ENCODE assay signal across 22 cellular contexts in genomic region chr2:225725726-225726125, GRCh38.
DNase-seq lines count a peak whose midpoint lies in the region; ATAC-seq, FAIRE-seq and TF ChIP-seq lines count a peak whose summit lies in the region.
"Had no signal": no experiment of that assay in that cellular context is flagged by ENCODE, and none has a peak within 500 bp of the region (broad histone marks: within the 10 kb centered on the region; RNA-seq: fewer than 3 reads in every experiment).

No MANE protein-coding gene starts in this region.

- FAIRE-seq in astrocyte (lab: Jason Lieb, UNC) = no peak
- FAIRE-seq: GM12878, H1 had no signal

- H2AFZ ChIP-seq in astrocyte (ENCODE audit: low read depth, low read length) = no peak overlapping the region

- H3K4me1 ChIP-seq in astrocyte (ENCODE audit: insufficient read depth, low read length) = no peaks in the 10 kb centered on the region
- no peaks in the 10 kb centered on the region for H3K4me1 ChIP-seq in uterus
- H3K4me1 ChIP-seq: BLaER1, Caco-2 had no signal

- no peak for TF ChIP-seq POLR2A in uterus (IDR thresholded peaks at IDR 0.05)

- peak; percentile 37 for DNase-seq in NCI-H1105 treated with DMSO at 0.1 percent for 48 hours (lab: John Stamatoyannopoulos, UW)
- DNase-seq in NCI-H345 treated with DMSO at 0.1 percent for 48 hours (lab: John Stamatoyannopoulos, UW; ENCODE audit: unreplicated experiment) = peak; percentile 29
- DNase-seq in astrocyte (ENCODE audit: low read depth) = peak; percentile 66
- peak; percentile 21 to 53 for DNase-seq in uterus
- DNase-seq in stimulated activated CD4-positive, alpha-beta T cell treated with anti-CD3 and anti-CD28 coated beads, Interleukin-12 subunit alpha, Interleukin-12 subunit beta, amount 100 ng/mL, for 4 hours = no peak
- no peak for DNase-seq in mesenteric fat pad (ENCODE audit: low spot score)
- DNase-seq: Caco-2; CD4-positive, alpha-beta memory T cell; DMS 273 treated with DMSO at 0.1 percent for 48 hours; DMS79 treated with DMSO at 0.1 percent for 48 hours; KBM-7; NCI-H1694 treated with DMSO at 0.1 percent for 48 hours; NCI-H2107; NCI-H2227 treated with DMSO at 0.1 percent for 48 hours; NCI-H524; NCI-H82; OCI-M1; Right ventricle myocardium superior had no signal

- H3K4me1 Mint-ChIP-seq in astrocyte (ENCODE audit: low read depth, unreplicated experiment) = no peaks in the 10 kb centered on the region
- H3K4me1 Mint-ChIP-seq: CD4-positive, alpha-beta memory T cell had no signal

- intact Hi-C loops in uterus (cut with DNase I; ENCODE audit: low total_unique reads) = no loop called here

- H3K9ac ChIP-seq in astrocyte (ENCODE audit: low read length) = no peak overlapping the region
- H3K9ac ChIP-seq: BLaER1 had no signal

- H3K9me3 ChIP-seq in astrocyte (ENCODE audit: insufficient read depth, low read depth, low read length) = no peaks in the 10 kb centered on the region
- H3K9me3 ChIP-seq in uterus = no peaks in the 10 kb centered on the region
- H3K9me3 ChIP-seq: BLaER1, Caco-2 had no signal

- H3K27me3 Mint-ChIP-seq in astrocyte (ENCODE audit: low read depth, unreplicated experiment) = no peaks in the 10 kb centered on the region

- H3K4me3 ChIP-seq in astrocyte (ENCODE audit: insufficient read depth, low read depth, low read length) = no peak overlapping the region
- no peak overlapping the region for H3K4me3 ChIP-seq in uterus
- H3K4me3 ChIP-seq: BLaER1, GM12878 had no signal

- H3K36me3 ChIP-seq in astrocyte (ENCODE audit: insufficient read depth, low read length) = no peaks in the 10 kb centered on the region
- H3K36me3 ChIP-seq in uterus = no peaks in the 10 kb centered on the region
- H3K36me3 ChIP-seq: BLaER1 had no signal

- no peaks in the 10 kb centered on the region for H3K9me3 Mint-ChIP-seq in astrocyte (ENCODE audit: unreplicated experiment)
- H3K9me3 Mint-ChIP-seq: CD4-positive, alpha-beta memory T cell had no signal

- no peak overlapping the region for H3K27ac Mint-ChIP-seq in astrocyte (ENCODE audit: unreplicated experiment)

- H3K27me3 ChIP-seq in astrocyte (ENCODE audit: insufficient read depth, low read length) (no peaks in the 10 kb centered on the region), uterus (no peaks in the 10 kb centered on the region)
- H3K27me3 ChIP-seq: BLaER1 had no signal

- no peaks in the 10 kb centered on the region for H4K20me1 ChIP-seq in astrocyte (ENCODE audit: insufficient read depth, low read length)
- H4K20me1 ChIP-seq: BLaER1 had no signal

- no peaks in the 10 kb centered on the region for H3K79me2 ChIP-seq in astrocyte (ENCODE audit: insufficient read depth, low read length)

- H3K27ac ChIP-seq in astrocyte (ENCODE audit: low read depth, low read length) (no peak overlapping the region), uterus (peak overlapping the region in 1 of 2 donors; percentile 32)
- H3K27ac ChIP-seq: BLaER1 had no signal

- no peak for ATAC-seq in GM19397 (IDR thresholded peaks at IDR 0.05; ENCODE audit: unreplicated experiment)
- ATAC-seq: GM12878 had no signal

- no peak overlapping the region for H3K4me2 ChIP-seq in astrocyte (ENCODE audit: low read length)
- H3K4me2 ChIP-seq: BLaER1 had no signal

- H3K36me3 Mint-ChIP-seq in astrocyte (ENCODE audit: low read depth, unreplicated experiment) = no peaks in the 10 kb centered on the region
- H3K36me3 Mint-ChIP-seq: CD4-positive, alpha-beta memory T cell had no signal

- no peak for TF ChIP-seq CTCF in astrocyte (IDR thresholded peaks at IDR 0.05; ENCODE audit: insufficient read depth, low read depth, low read length)
- no peak for TF ChIP-seq CTCF in uterus (IDR thresholded peaks at IDR 0.05)

- no peak overlapping the region for H3K4me3 Mint-ChIP-seq in astrocyte (ENCODE audit: unreplicated experiment)
- H3K4me3 Mint-ChIP-seq: CD4-positive, alpha-beta memory T cell had no signal

Comparison
In these comparisons a context has a peak if more than half of its experiments do, and no peak if none do; other contexts are left out.
1. DNase-seq: peak in NCI-H1105 treated with DMSO at 0.1 percent for 48 hours (single experiment), NCI-H345 treated with DMSO at 0.1 percent for 48 hours (single experiment), astrocyte (single experiment) and uterus (2 of 2); none in stimulated activated CD4-positive, alpha-beta T cell treated with anti-CD3 and anti-CD28 coated beads, Interleukin-12 subunit alpha, Interleukin-12 subunit beta, amount 100 ng/mL, for 4 hours (single experiment) and mesenteric fat pad (single experiment).